ENCODE assay signal across 16 cellular contexts in genomic region chr9:122059214-122059978, GRCh38. TPM values are rescaled to one million over a fixed set of nuclear protein-coding genes. Genes with fewer than 3 reads are reported as not detected.
DNase-seq lines count a peak whose midpoint lies in the region; ATAC-seq and TF ChIP-seq lines count a peak whose summit lies in the region.
"Had no signal": no experiment of that assay in that cellular context is flagged by ENCODE, and none has a peak within 500 bp of the region (broad histone marks: within the 10 kb centered on the region; RNA-seq: fewer than 3 reads in every experiment).

No MANE protein-coding gene starts in this region.

- intact Hi-C loops in esophagus muscularis mucosa (cut with DNase I) (no loop called here), mammary epithelial cell (cut with micrococcal nuclease) (no loop called here)

- CTCF ChIA-PET in mammary epithelial cell (lab: Charles Lee; ENCODE audit: low non-redundant PET): interaction anchor here (0.6 kb wide), 1 partner anchor 1295 kb away, joined by 5 read pairs; no protein-coding TSS in a partner anchor

- no peak for TF ChIP-seq CTCF in esophagus muscularis mucosa (IDR thresholded peaks at IDR 0.05)
- no peak for TF ChIP-seq CTCF in parathyroid adenoma (IDR thresholded peaks at IDR 0.05)
- TF ChIP-seq CTCF in mammary epithelial cell (conservative IDR thresholded peaks at IDR 0.05 in 1 of 2, IDR thresholded peaks at IDR 0.05 in 1 of 2; ENCODE audit: extremely low read depth in 1 of 2, insufficient read depth in 1 of 2, low read depth in 1 of 2, low read length in 2 of 2): no peak

- dilution Hi-C loops in mammary epithelial cell (cut with HindIII; ENCODE audit: low sequenced_read_pairs): no loop called here

- no peaks in the 10 kb centered on the region for H3K79me2 ChIP-seq in parathyroid adenoma
- H3K79me2 ChIP-seq in mammary epithelial cell (ENCODE audit: insufficient read depth, low read length): no peaks in the 10 kb centered on the region

- H3K9me3 Mint-ChIP-seq in activated T-cell treated with anti-CD3 and anti-CD28 coated beads, Interleukin-2, amount 50 U/mL, for 4 hours: no peaks in the 10 kb centered on the region
- H3K9me3 Mint-ChIP-seq: CD4-positive, CD25-positive, alpha-beta regulatory T cell; CD8-positive, alpha-beta memory T cell had no signal

- no peak for TF ChIP-seq EP300 in esophagus muscularis mucosa (IDR thresholded peaks at IDR 0.05)

- no peak overlapping the region for H3K27ac Mint-ChIP-seq in T-helper 17 cell
- H3K27ac Mint-ChIP-seq: CD4-positive, CD25-positive, alpha-beta regulatory T cell; CD8-positive, alpha-beta memory T cell had no signal

- no peaks in the 10 kb centered on the region for H4K20me1 ChIP-seq in mammary epithelial cell (ENCODE audit: insufficient read depth, low read length)

- in situ Hi-C loops in mammary epithelial cell (cut with MboI; ENCODE audit: low sequenced_read_pairs in 2 of 2): no loop called here

- H2AFZ ChIP-seq in parathyroid adenoma (no peak overlapping the region), mammary epithelial cell (ENCODE audit: low read depth, low read length) (no peak overlapping the region)

- H3K4me2 ChIP-seq in parathyroid adenoma (ENCODE audit: low read length) (peak overlapping the region; percentile 29), mammary epithelial cell (ENCODE audit: insufficient read depth, low read depth, low read length) (no peak overlapping the region)

- BruUV-seq in mammary epithelial cell (replicated peaks; lab: Mats Ljungman, UMichigan): no TSS peak

- peak overlapping the region; percentile 1 for H3K27ac ChIP-seq in angular gyrus (ENCODE audit: low read depth, low read length)
- H3K27ac ChIP-seq in esophagus muscularis mucosa (replicated peaks in 1 of 4): no peak overlapping the region
- H3K27ac ChIP-seq in parathyroid adenoma: peak overlapping the region; percentile 26
- H3K27ac ChIP-seq in mammary epithelial cell (ENCODE audit: insufficient read depth, low read depth, low read length): no peak overlapping the region

- H3K4me3 Mint-ChIP-seq in T-helper 17 cell: no peak overlapping the region
- H3K4me3 Mint-ChIP-seq in activated T-cell treated with anti-CD3 and anti-CD28 coated beads, Interleukin-2, amount 50 U/mL, for 4 hours: no peak overlapping the region
- H3K4me3 Mint-ChIP-seq: CD4-positive, CD25-positive, alpha-beta regulatory T cell; CD8-positive, alpha-beta memory T cell had no signal

- no peaks in the 10 kb centered on the region for H3K27me3 Mint-ChIP-seq in T-helper 17 cell
- H3K27me3 Mint-ChIP-seq in activated T-cell treated with anti-CD3 and anti-CD28 coated beads, Interleukin-2, amount 50 U/mL, for 4 hours (ENCODE audit: low read depth): no peaks in the 10 kb centered on the region
- H3K27me3 Mint-ChIP-seq: CD4-positive, CD25-positive, alpha-beta regulatory T cell; CD8-positive, alpha-beta memory T cell had no signal

- no peak for TF ChIP-seq POLR2A in esophagus muscularis mucosa (IDR thresholded peaks at IDR 0.05; ENCODE audit: low read depth)

- H3K4me1 ChIP-seq in esophagus muscularis mucosa (peaks cover 0 to 13% (median 10%) of the 10 kb centered on the region in 4 donors), parathyroid adenoma (peaks cover 12% of the 10 kb centered on the region), mammary epithelial cell (ENCODE audit: insufficient read depth, low read length) (no peaks in the 10 kb centered on the region)
- H3K4me1 ChIP-seq: HAP-1 had no signal

- H3K9me3 ChIP-seq in esophagus muscularis mucosa (no peaks in the 10 kb centered on the region), parathyroid adenoma (ENCODE audit: control insufficient read depth, low read length) (no peaks in the 10 kb centered on the region), T-helper 17 cell (ENCODE audit: control insufficient read depth, low read length, poor library complexity, severe bottlenecking) (no peaks in the 10 kb centered on the region), mammary epithelial cell (replicated peaks; ENCODE audit: insufficient read depth, low read length) (no peaks in the 10 kb centered on the region)
- H3K9me3 ChIP-seq: BE2C, HAP-1 had no signal

- no peak overlapping the region for H3K4me3 ChIP-seq in esophagus muscularis mucosa
- no peak overlapping the region for H3K4me3 ChIP-seq in parathyroid adenoma (ENCODE audit: low read depth, low read length)
- no peak overlapping the region for H3K4me3 ChIP-seq in mammary epithelial cell (replicated peaks in 1 of 3; ENCODE audit: insufficient read depth in 1 of 3, low read depth in 2 of 3, low read length in 3 of 3)
- H3K4me3 ChIP-seq: HAP-1 had no signal

- H3K4me1 Mint-ChIP-seq in T-helper 17 cell: peaks cover 11% of the 10 kb centered on the region
- no peaks in the 10 kb centered on the region for H3K4me1 Mint-ChIP-seq in activated T-cell treated with anti-CD3 and anti-CD28 coated beads, Interleukin-2, amount 50 U/mL, for 4 hours (ENCODE audit: low read depth)

- no peak for ATAC-seq in T-helper 17 cell
- ATAC-seq in activated T-cell treated with anti-CD3 and anti-CD28 coated beads, Interleukin-2, amount 50 U/mL, for 4 hours: no peak

- no peaks in the 10 kb centered on the region for H3K36me3 ChIP-seq in esophagus muscularis mucosa
- no peaks in the 10 kb centered on the region for H3K36me3 ChIP-seq in parathyroid adenoma (ENCODE audit: control insufficient read depth, insufficient read depth, low read length)
- no peaks in the 10 kb centered on the region for H3K36me3 ChIP-seq in mammary epithelial cell (ENCODE audit: insufficient read depth, low read length)
- H3K36me3 ChIP-seq: HAP-1 had no signal

- DNase-seq in esophagus muscularis mucosa (ENCODE audit: extremely low spot score): peak; percentile 62
- DNase-seq in T-helper 17 cell: no peak
- DNase-seq in mammary epithelial cell: no peak
- no peak for DNase-seq in activated T-cell treated with anti-CD3 and anti-CD28 coated beads, Interleukin-2, amount 50 U/mL, for 4 hours
- DNase-seq: ACHN; C1 segment of cervical spinal cord; CD4-positive, CD25-positive, alpha-beta regulatory T cell; CD8-positive, alpha-beta memory T cell; COR-L47; DMS53; DND-41; EL had no signal

- peaks cover 10% of the 10 kb centered on the region for H3K36me3 Mint-ChIP-seq in T-helper 17 cell (ENCODE audit: low read depth)
- peaks cover 8% of the 10 kb centered on the region for H3K36me3 Mint-ChIP-seq in activated T-cell treated with anti-CD3 and anti-CD28 coated beads, Interleukin-2, amount 50 U/mL, for 4 hours (ENCODE audit: insufficient read depth)

- H3K9ac ChIP-seq in parathyroid adenoma (no peak overlapping the region), mammary epithelial cell (ENCODE audit: insufficient read depth, low read length) (no peak overlapping the region)

- 96% methylated on average over 8 of the region's 9 CpGs for WGBS in esophagus muscularis mucosa
- WGBS in mammary epithelial cell (ENCODE audit: low coverage, missing lambda C conversion rate): 94% methylated on average over 9 of the region's 9 CpGs

- H3K27me3 ChIP-seq in esophagus muscularis mucosa (no peaks in the 10 kb centered on the region), parathyroid adenoma (ENCODE audit: control insufficient read depth, insufficient read depth, low read length) (no peaks in the 10 kb centered on the region), mammary epithelial cell (ENCODE audit: insufficient read depth, low read length) (no peaks in the 10 kb centered on the region)
- H3K27me3 ChIP-seq: BE2C had no signal

RNA-seq across cellular contexts. Expression of gene TTLL11, which starts 33.7 kb away (rescaled TPM):
- total RNA-seq in esophagus muscularis mucosa: 10 to 100 TPM; 20.5 to 41.3 (median 27.6) TPM
- 1 to 10 TPM; 2.3 to 4.2 TPM for total RNA-seq in T-helper 17 cell
- total RNA-seq in mammary epithelial cell: 10 to 100 TPM in 1 of 2 donors, 1 to 10 TPM in 1; 5.7 to 17.5 TPM
- polyA plus RNA-seq in mammary epithelial cell: 5.3 TPM
- polyA minus RNA-seq in mammary epithelial cell: 1.3 TPM
- 1 to 10 TPM; 4.2 to 5.1 (median 4.7) TPM for total RNA-seq in activated T-cell treated with anti-CD3 and anti-CD28 coated beads, Interleukin-2, amount 50 U/mL, for 4 hours

Comparison
In these comparisons a context has a peak if more than half of its experiments do, and no peak if none do; other contexts are left out.
1. H3K27ac ChIP-seq: peak in angular gyrus (single experiment) and parathyroid adenoma (single experiment); none in esophagus muscularis mucosa (0 of 4) and mammary epithelial cell (single experiment).